ENCODE assay signal across 8 cellular contexts in the genomic region with DNA sequence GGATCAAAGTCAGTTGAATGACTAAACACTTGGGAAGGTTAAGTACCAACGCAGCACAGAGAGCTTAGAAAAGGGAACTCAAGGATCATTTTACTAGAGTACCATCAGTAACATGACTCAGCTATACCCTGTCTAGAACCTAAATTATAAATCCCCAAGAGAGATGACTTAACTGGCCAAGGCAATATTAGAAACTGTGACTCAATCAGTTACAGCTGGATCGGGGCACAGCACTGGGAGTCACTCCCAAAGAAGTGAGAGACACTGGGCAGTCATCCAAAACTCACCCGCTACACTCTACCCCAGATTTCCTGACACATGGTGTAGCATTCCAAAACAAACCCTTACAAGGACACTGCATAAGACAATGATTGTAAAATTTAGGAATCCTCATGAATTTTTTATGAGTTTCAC. TPM values are rescaled to one million over a fixed set of nuclear protein-coding genes. Genes with fewer than 3 reads are reported as not detected.
DNase-seq lines count a peak whose midpoint lies in the region; ATAC-seq, FAIRE-seq and TF ChIP-seq lines count a peak whose summit lies in the region.

No MANE protein-coding gene starts in this region.

- H3K36me3 ChIP-seq in astrocyte (ENCODE audit: insufficient read depth, low read length), result peaks cover 25% of the 10 kb centered on the region
- peaks cover 4% of the 10 kb centered on the region for H3K36me3 ChIP-seq in hepatocyte (replicated peaks; ENCODE audit: insufficient read depth, low read depth)
- peaks cover 3% of the 10 kb centered on the region for H3K36me3 ChIP-seq in smooth muscle cell (ENCODE audit: low read depth)

- H2AFZ ChIP-seq in astrocyte (ENCODE audit: low read depth, low read length) (no peak overlapping the region), hepatocyte (no peak overlapping the region), smooth muscle cell (ENCODE audit: low read depth) (no peak overlapping the region)

- no peaks in the 10 kb centered on the region for H3K9me2 ChIP-seq in hepatocyte (replicated peaks; ENCODE audit: insufficient read depth)

- POLR2A ChIA-PET in A549 (lab: Yijun Ruan, JAX), result interaction anchor here (1.0 to 3.6 kb wide), 3 partner anchors 18 to 214 kb away, joined by 3 to 25 read pairs (median 3); a partner anchor contains a TSS

- no peaks in the 10 kb centered on the region for H3K27me3 Mint-ChIP-seq in astrocyte (ENCODE audit: low read depth, unreplicated experiment)

- ATAC-seq in A549, result peak; percentile 92
- ATAC-seq in GM18511 (IDR thresholded peaks at IDR 0.05; ENCODE audit: unreplicated experiment), result peak; percentile 64
- ATAC-seq in GM18870 (IDR thresholded peaks at IDR 0.05; ENCODE audit: unreplicated experiment), result no peak
- ATAC-seq in GM21717 (IDR thresholded peaks at IDR 0.05; ENCODE audit: unreplicated experiment), result no peak

- H3K27ac ChIP-seq in A549 (peak overlapping the region; percentile 68 to 81; a peak in 5 of 6 replicates), astrocyte (ENCODE audit: low read depth, low read length) (peak overlapping the region; percentile 75), hepatocyte (peak overlapping the region; percentile 44), smooth muscle cell (ENCODE audit: low read depth) (peak overlapping the region; percentile 90)

- peak overlapping the region; percentile 92 for H3K27ac Mint-ChIP-seq in astrocyte (ENCODE audit: unreplicated experiment)

- DNase-seq in A549 (ENCODE audit: low read depth in 1 of 2, low spot score in 1 of 2), result peak; percentile 87 to 91
- peak; percentile 69 for DNase-seq in NCI-H2171 (lab: John Stamatoyannopoulos, UW)
- peak; percentile 98 for DNase-seq in astrocyte (ENCODE audit: low read depth)
- DNase-seq in hepatocyte (ENCODE audit: low spot score), result peak; percentile 75
- DNase-seq in smooth muscle cell (lab: John Stamatoyannopoulos, UW; ENCODE audit: unreplicated experiment), result peak; percentile 22

- peak overlapping the region; percentile 42 for H3K4me3 Mint-ChIP-seq in astrocyte (ENCODE audit: unreplicated experiment)

- H3K4me1 Mint-ChIP-seq in astrocyte (ENCODE audit: low read depth, unreplicated experiment), result peaks cover 70% of the 10 kb centered on the region

- TF ChIP-seq EP300 in A549 (IDR thresholded peaks at IDR 0.05), result no peak

- FAIRE-seq in A549 (lab: Jason Lieb, UNC), result peak; percentile 70
- FAIRE-seq in astrocyte (lab: Jason Lieb, UNC), result peak; percentile 99

- 0 out of 3 replicates have a peak overlapping the region, but pooled peaks have one; percentile 10 for H3K4me3 ChIP-seq in A549
- H3K4me3 ChIP-seq in astrocyte (ENCODE audit: insufficient read depth, low read depth, low read length), result no peak overlapping the region
- H3K4me3 ChIP-seq in hepatocyte, result no peak overlapping the region
- no peak overlapping the region for H3K4me3 ChIP-seq in smooth muscle cell

- TF ChIP-seq RAD21 in A549 (conservative IDR thresholded peaks at IDR 0.05 in 1 of 2, IDR thresholded peaks at IDR 0.05 in 1 of 2), result no peak; a peak in 1 of 5 replicates

- H3K9ac ChIP-seq in astrocyte (ENCODE audit: low read length), result peak overlapping the region; percentile 58
- peak overlapping the region; percentile 31 for H3K9ac ChIP-seq in smooth muscle cell (ENCODE audit: low read depth)

- WGBS in A549 (ENCODE audit: missing lambda C conversion rate), result 0% methylated on average over 3 of the region's 3 CpGs
- WGBS in hepatocyte (ENCODE audit: low lambda C conversion rate, missing lambda C conversion rate), result 44% methylated on average over 3 of the region's 3 CpGs
- whole genome bisulfite sequencing in smooth muscle cell (ENCODE audit: low lambda C conversion rate), result 3% methylated on average over 3 of the region's 3 CpGs

- H3K4me2 ChIP-seq in A549 (peak overlapping the region; percentile 71), astrocyte (ENCODE audit: low read length) (peak overlapping the region; percentile 66), hepatocyte (peak overlapping the region; percentile 13), smooth muscle cell (peak overlapping the region; percentile 58)

- CTCF ChIA-PET in A549 (lab: Yijun Ruan, JAX), result interaction anchor here (1.0 to 3.0 kb wide), 4 partner anchors 10 to 187 kb away, joined by 5 to 10 read pairs (median 6); no protein-coding TSS in a partner anchor

- H3K9me3 ChIP-seq in A549, result no peaks in the 10 kb centered on the region
- no peaks in the 10 kb centered on the region for H3K9me3 ChIP-seq in astrocyte (ENCODE audit: insufficient read depth, low read depth, low read length)
- H3K9me3 ChIP-seq in hepatocyte (ENCODE audit: low read depth), result no peaks in the 10 kb centered on the region
- no peaks in the 10 kb centered on the region for H3K9me3 ChIP-seq in smooth muscle cell (replicated peaks; ENCODE audit: low read depth)

- TF ChIP-seq CTCF in A549 (IDR thresholded peaks at IDR 0.05), result no peak
- no peak for TF ChIP-seq CTCF in astrocyte (IDR thresholded peaks at IDR 0.05; ENCODE audit: insufficient read depth, low read depth, low read length)
- TF ChIP-seq CTCF in hepatocyte (IDR thresholded peaks at IDR 0.05; ENCODE audit: poor library complexity), result no peak
- no peak for TF ChIP-seq CTCF in smooth muscle cell (IDR thresholded peaks at IDR 0.05; ENCODE audit: borderline replicate concordance, insufficient read depth, poor library complexity, severe bottlenecking)

- no peak for TF ChIP-seq POLR2A in A549 (IDR thresholded peaks at IDR 0.05; ENCODE audit: low read length)

- H3K79me2 ChIP-seq in astrocyte (ENCODE audit: insufficient read depth, low read length) (peaks cover 87% of the 10 kb centered on the region), hepatocyte (peaks cover 95% of the 10 kb centered on the region), smooth muscle cell (ENCODE audit: low read depth) (peaks cover 78% of the 10 kb centered on the region)

- H3K4me1 ChIP-seq in A549 (peaks cover 64% of the 10 kb centered on the region), astrocyte (ENCODE audit: insufficient read depth, low read length) (peaks cover 22% of the 10 kb centered on the region), hepatocyte (ENCODE audit: insufficient read depth) (peaks cover 9% of the 10 kb centered on the region), smooth muscle cell (ENCODE audit: low read depth) (peaks cover 6% of the 10 kb centered on the region)

- H3K9me3 Mint-ChIP-seq in astrocyte (ENCODE audit: unreplicated experiment), result no peaks in the 10 kb centered on the region

- H3K36me3 Mint-ChIP-seq in astrocyte (ENCODE audit: low read depth, unreplicated experiment), result peaks cover 9% of the 10 kb centered on the region

- H3K27me3 ChIP-seq in astrocyte (ENCODE audit: insufficient read depth, low read length) (no peaks in the 10 kb centered on the region), hepatocyte (no peaks in the 10 kb centered on the region), smooth muscle cell (ENCODE audit: low read depth) (no peaks in the 10 kb centered on the region)

- peaks cover 23% of the 10 kb centered on the region for H3F3A ChIP-seq in smooth muscle cell (ENCODE audit: low read depth)

- H4K20me1 ChIP-seq in astrocyte (ENCODE audit: insufficient read depth, low read length) (peaks cover 63% of the 10 kb centered on the region), hepatocyte (ENCODE audit: insufficient read depth, poor library complexity, severe bottlenecking) (peaks cover 59% of the 10 kb centered on the region), smooth muscle cell (ENCODE audit: low read depth) (peaks cover 83% of the 10 kb centered on the region)

TF ChIP-seq in A549, 52 proteins besides CTCF, POLR2A, EP300 and RAD21 (continues in another document):
- no peak for TF ChIP-seq ZFP36 (IDR thresholded peaks at IDR 0.05; ENCODE audit: borderline replicate concordance, partially characterized antibody)
- peak in 1 of 2 experiments; percentile 77; a peak in 3 of 4 replicates for TF ChIP-seq CEBPB (IDR thresholded peaks at IDR 0.05)
- no peak for TF ChIP-seq EHF (CRISPR knock-in tag; IDR thresholded peaks at IDR 0.05)
- TF ChIP-seq, protein P1, sequence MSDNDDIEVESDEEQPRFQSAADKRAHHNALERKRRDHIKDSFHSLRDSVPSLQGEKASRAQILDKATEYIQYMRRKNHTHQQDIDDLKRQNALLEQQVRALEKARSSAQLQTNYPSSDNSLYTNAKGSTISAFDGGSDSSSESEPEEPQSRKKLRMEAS (IDR thresholded peaks at IDR 0.05), result peak; percentile 66; the same call in 1 of the 2 replicates
- no peak for TF ChIP-seq CHD2 (IDR thresholded peaks at IDR 0.05; ENCODE audit: low read length, partially characterized antibody)
- TF ChIP-seq PHF8 (IDR thresholded peaks at IDR 0.05; ENCODE audit: borderline replicate concordance, low read depth), result no peak
- TF ChIP-seq ZSCAN20 (CRISPR knock-in tag; IDR thresholded peaks at IDR 0.05), result no peak
- no peak for TF ChIP-seq POLR2AphosphoS2 (conservative IDR thresholded peaks at IDR 0.05; ENCODE audit: low read length)
- no peak for TF ChIP-seq SMC3 (IDR thresholded peaks at IDR 0.05)
- TF ChIP-seq JUN (IDR thresholded peaks at IDR 0.05), result peak; percentile 42 to 64; a peak in 1 of 5 replicates
- TF ChIP-seq CBX8 (IDR thresholded peaks at IDR 0.05), result no peak
- TF ChIP-seq ZNF302 (CRISPR knock-in tag; IDR thresholded peaks at IDR 0.05), result no peak

RNA-seq across cellular contexts. Expression of a gene that starts 17.7 kb away (rescaled TPM):
- 57.2 and 69.1 TPM in 2 replicates for polyA plus RNA-seq in A549 (2011; rRNA removed)
- 20.6 and 23.6 TPM in 2 replicates for polyA plus RNA-seq in A549 (2012; cell fraction: cytosol; rRNA removed)
- 14.8 and 17.0 TPM in 2 replicates for polyA plus RNA-seq in A549 (2012; cell fraction: nucleus; rRNA removed)
- 56.6 to 64.3 TPM (median 58.2 TPM) in 3 replicates for polyA plus RNA-seq in A549 (2017; fragmentation: RNase III; extraction: RNeasy Plus Mini Kit Qiagen cat#74134 plus additional on column Dnase treatment)
- polyA minus RNA-seq in A549 (2011; rRNA and poly(A)+ RNA removed), result 16.8 and 24.3 TPM in 2 replicates
- 51.6 and 56.2 TPM in 2 replicates for total RNA-seq in astrocyte
- total RNA-seq in hepatocyte, result 45.9 and 58.5 TPM in 2 replicates
- polyA plus RNA-seq in hepatocyte, result 47.8 and 49.3 TPM in 2 replicates
- total RNA-seq in smooth muscle cell, result 36.1 and 38.0 TPM in 2 replicates
- 31.2 and 48.5 TPM in 2 replicates for polyA plus RNA-seq in smooth muscle cell

RNA-seq across cellular contexts. Expression of a gene that starts 26.9 kb away (rescaled TPM):
- 0.09 and 0.15 TPM in 2 replicates for polyA plus RNA-seq in A549 (2011; rRNA removed)
- polyA plus RNA-seq in A549 (2012; cell fraction: cytosol; rRNA removed), result 0.03 and 0.09 TPM in 2 replicates
- polyA plus RNA-seq in A549 (2012; cell fraction: nucleus; rRNA removed), result 0.39 and 0.41 TPM in 2 replicates
- 0.04 to 0.08 TPM (median 0.08 TPM) in 3 replicates for polyA plus RNA-seq in A549 (2017; fragmentation: RNase III; extraction: RNeasy Plus Mini Kit Qiagen cat#74134 plus additional on column Dnase treatment)
- polyA minus RNA-seq in A549 (2011; rRNA and poly(A)+ RNA removed), result 0.15 and 0.50 TPM in 2 replicates
- 0.34 and 0.77 TPM in 2 replicates for total RNA-seq in astrocyte
- 17.6 and 20.1 TPM in 2 replicates for total RNA-seq in hepatocyte
- polyA plus RNA-seq in hepatocyte, result 12.6 and 17.6 TPM in 2 replicates
- 0.04 and 0.09 TPM in 2 replicates for total RNA-seq in smooth muscle cell
- 0.35 TPM in 1 of 2 replicates, not detected in the other for polyA plus RNA-seq in smooth muscle cell

Comparison
In these comparisons a context has a peak if more than half of its experiments do, and no peak if none do; other contexts are left out.
1. ATAC-seq: peak in A549 (2 of 2) and GM18511 (single experiment); none in GM18870 (single experiment) and GM21717 (single experiment).
2. DNase-seq: peak in every context shown above with its lines; median percentile 98 in astrocyte; 89 in A549; 75 in hepatocyte; 69 in NCI-H2171; 22 in smooth muscle cell.
3. H3K4me2 ChIP-seq: peak in every context shown above with its lines; median percentile 71 in A549; 66 in astrocyte; 58 in smooth muscle cell; 13 in hepatocyte.
4. RNA of a gene that starts 26.9 kb away (total RNA-seq): 17.6 to 20.1 TPM in hepatocyte; 0.34 to 0.77 TPM in astrocyte and 0.04 to 0.09 TPM in smooth muscle cell; every median in the first group is over 10 times any median in the second.
5. Peak in every context shown above with its lines, with median percentiles within 50 percentile points of each other: H3K27ac ChIP-seq.